In the genomic region with DNA sequence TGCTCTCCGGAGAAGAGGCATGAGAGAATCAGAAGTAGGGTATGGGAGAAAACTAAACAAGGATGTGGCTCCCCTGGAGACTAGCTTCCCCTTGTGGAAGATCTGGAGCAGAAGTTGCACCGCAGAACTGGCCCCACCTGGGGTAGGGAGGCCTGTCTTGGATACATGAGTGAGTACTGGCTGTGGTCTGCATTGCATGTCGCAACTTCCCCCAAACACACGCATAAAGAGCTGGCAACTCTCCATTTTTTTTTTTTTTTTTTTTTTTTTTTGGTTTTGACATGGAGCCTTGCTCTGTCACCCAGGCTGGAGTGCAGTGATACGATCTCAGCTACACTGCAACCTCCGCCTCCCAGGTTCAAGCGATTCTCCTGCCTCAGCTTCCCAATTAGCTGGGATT, we compare ENCODE assay signal across 1 cellular context.
A peak's percentile ranks its signal among the peaks of the same experiment; 100 is the strongest.
TF ChIP-seq lines count a peak whose summit lies in the region.

No MANE protein-coding gene starts in this region.

TF ChIP-seq in H1, 55 proteins besides CTCF, POLR2A, EP300 and RAD21:
- TF ChIP-seq ATF2 (IDR thresholded peaks at IDR 0.05; ENCODE audit: low read length) = no peak
- TF ChIP-seq CEBPB (IDR thresholded peaks at IDR 0.05; ENCODE audit: low read depth, low read length) = 0 out of 2 replicates have a peak, but pooled peaks have one; percentile 33
